ENCODE assay signal across 1 cellular context in genomic region chr2:45611020-45611737, GRCh38.
TF ChIP-seq lines count a peak whose summit lies in the region.

A gene with protein sequence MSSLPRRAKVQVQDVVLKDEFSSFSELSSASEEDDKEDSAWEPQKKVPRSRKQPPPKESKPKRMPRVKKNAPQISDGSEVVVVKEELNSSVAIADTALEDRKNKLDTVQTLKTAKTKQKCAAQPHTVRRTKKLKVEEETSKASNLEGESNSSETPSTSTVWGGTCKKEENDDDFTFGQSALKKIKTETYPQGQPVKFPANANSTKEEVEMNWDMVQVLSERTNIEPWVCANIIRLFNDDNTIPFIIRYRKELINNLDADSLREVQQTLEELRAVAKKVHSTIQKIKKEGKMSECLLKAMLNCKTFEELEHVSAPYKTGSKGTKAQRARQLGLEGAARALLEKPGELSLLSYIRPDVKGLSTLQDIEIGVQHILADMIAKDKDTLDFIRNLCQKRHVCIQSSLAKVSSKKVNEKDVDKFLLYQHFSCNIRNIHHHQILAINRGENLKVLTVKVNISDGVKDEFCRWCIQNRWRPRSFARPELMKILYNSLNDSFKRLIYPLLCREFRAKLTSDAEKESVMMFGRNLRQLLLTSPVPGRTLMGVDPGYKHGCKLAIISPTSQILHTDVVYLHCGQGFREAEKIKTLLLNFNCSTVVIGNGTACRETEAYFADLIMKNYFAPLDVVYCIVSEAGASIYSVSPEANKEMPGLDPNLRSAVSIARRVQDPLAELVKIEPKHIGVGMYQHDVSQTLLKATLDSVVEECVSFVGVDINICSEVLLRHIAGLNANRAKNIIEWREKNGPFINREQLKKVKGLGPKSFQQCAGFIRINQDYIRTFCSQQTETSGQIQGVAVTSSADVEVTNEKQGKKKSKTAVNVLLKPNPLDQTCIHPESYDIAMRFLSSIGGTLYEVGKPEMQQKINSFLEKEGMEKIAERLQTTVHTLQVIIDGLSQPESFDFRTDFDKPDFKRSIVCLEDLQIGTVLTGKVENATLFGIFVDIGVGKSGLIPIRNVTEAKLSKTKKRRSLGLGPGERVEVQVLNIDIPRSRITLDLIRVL (minus strand): TSS chr2:45611267. CDS start chr2:45605441, 5,826 bp downstream.

TF ChIP-seq in HepG2, 621 proteins besides CTCF, POLR2A, EP300 and RAD21 (continued from another document and continues in another):
- TF ChIP-seq ATF2 (CRISPR knock-in tag; IDR thresholded peaks at IDR 0.05): peak; percentile 55; the same call in 1 of the 2 replicates
- TF ChIP-seq, protein P1, sequence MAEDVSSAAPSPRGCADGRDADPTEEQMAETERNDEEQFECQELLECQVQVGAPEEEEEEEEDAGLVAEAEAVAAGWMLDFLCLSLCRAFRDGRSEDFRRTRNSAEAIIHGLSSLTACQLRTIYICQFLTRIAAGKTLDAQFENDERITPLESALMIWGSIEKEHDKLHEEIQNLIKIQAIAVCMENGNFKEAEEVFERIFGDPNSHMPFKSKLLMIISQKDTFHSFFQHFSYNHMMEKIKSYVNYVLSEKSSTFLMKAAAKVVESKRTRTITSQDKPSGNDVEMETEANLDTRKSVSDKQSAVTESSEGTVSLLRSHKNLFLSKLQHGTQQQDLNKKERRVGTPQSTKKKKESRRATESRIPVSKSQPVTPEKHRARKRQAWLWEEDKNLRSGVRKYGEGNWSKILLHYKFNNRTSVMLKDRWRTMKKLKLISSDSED (CRISPR knock-in tag; IDR thresholded peaks at IDR 0.05): no peak
- TF ChIP-seq ZNF7 (CRISPR knock-in tag; IDR thresholded peaks at IDR 0.05): no peak
- TF ChIP-seq DPF2 (CRISPR knock-in tag; IDR thresholded peaks at IDR 0.05; ENCODE audit: borderline replicate concordance, low read depth): no peak
- TF ChIP-seq NFATC3 (CRISPR knock-in tag; IDR thresholded peaks at IDR 0.05): 0 out of 2 replicates have a peak, but pooled peaks have one; percentile 35
- no peak for TF ChIP-seq ZFP90 (CRISPR knock-in tag; IDR thresholded peaks at IDR 0.05; ENCODE audit: borderline replicate concordance)
- TF ChIP-seq EZH2 (conservative IDR thresholded peaks at IDR 0.05; ENCODE audit: low read depth, low read length): no peak
- TF ChIP-seq ZNF468 (CRISPR knock-in tag; IDR thresholded peaks at IDR 0.05): no peak
- TF ChIP-seq ZNF124 (CRISPR knock-in tag; IDR thresholded peaks at IDR 0.05): no peak
- TF ChIP-seq GPN1 (CRISPR knock-in tag; IDR thresholded peaks at IDR 0.05; ENCODE audit: borderline replicate concordance): no peak
- no peak for TF ChIP-seq NCOR1 (IDR thresholded peaks at IDR 0.05; ENCODE audit: borderline replicate concordance, low read length)
- TF ChIP-seq, protein P2, sequence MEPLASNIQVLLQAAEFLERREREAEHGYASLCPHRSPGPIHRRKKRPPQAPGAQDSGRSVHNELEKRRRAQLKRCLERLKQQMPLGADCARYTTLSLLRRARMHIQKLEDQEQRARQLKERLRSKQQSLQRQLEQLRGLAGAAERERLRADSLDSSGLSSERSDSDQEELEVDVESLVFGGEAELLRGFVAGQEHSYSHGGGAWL (CRISPR knock-in tag; IDR thresholded peaks at IDR 0.05): peak; percentile 39; the same call in 1 of the 2 replicates
- peak; percentile 56; the same call in 1 of the 2 replicates for TF ChIP-seq MTERF4 (CRISPR knock-in tag; IDR thresholded peaks at IDR 0.05)
- 0 out of 2 replicates have a peak, but pooled peaks have one; percentile 37 for TF ChIP-seq U2AF2 (IDR thresholded peaks at IDR 0.05; ENCODE audit: low read depth, low read length)
- TF ChIP-seq CSRNP2 (CRISPR knock-in tag; conservative IDR thresholded peaks at IDR 0.05; ENCODE audit: low read depth): no peak
- TF ChIP-seq TCF7L2 (IDR thresholded peaks at IDR 0.05; ENCODE audit: low read depth, low read length): no peak
- TF ChIP-seq GABPB1 (CRISPR knock-in tag; IDR thresholded peaks at IDR 0.05): peak; percentile 97
- TF ChIP-seq ZNF205 (CRISPR knock-in tag; IDR thresholded peaks at IDR 0.05): no peak
- no peak for TF ChIP-seq ZNF225 (CRISPR knock-in tag; IDR thresholded peaks at IDR 0.05)
- TF ChIP-seq MLXIP (CRISPR knock-in tag; IDR thresholded peaks at IDR 0.05; ENCODE audit: borderline replicate concordance): no peak
- peak; percentile 33; the same call in 1 of the 2 replicates for TF ChIP-seq ISL2 (CRISPR knock-in tag; IDR thresholded peaks at IDR 0.05)
- TF ChIP-seq ZNF891 (CRISPR knock-in tag; IDR thresholded peaks at IDR 0.05): no peak
- TF ChIP-seq ZNF749 (CRISPR knock-in tag; IDR thresholded peaks at IDR 0.05; ENCODE audit: borderline replicate concordance): no peak
- no peak for TF ChIP-seq SP1 (IDR thresholded peaks at IDR 0.05)
- TF ChIP-seq SP1 (CRISPR knock-in tag; IDR thresholded peaks at IDR 0.05): peak; percentile 84
- TF ChIP-seq PBX2 (CRISPR knock-in tag; IDR thresholded peaks at IDR 0.05): no peak
- no peak for TF ChIP-seq ZBTB44 (CRISPR knock-in tag; IDR thresholded peaks at IDR 0.05)
- TF ChIP-seq PTBP1 (IDR thresholded peaks at IDR 0.05; ENCODE audit: low read depth, low read length, poor library complexity, severe bottlenecking): no peak
- TF ChIP-seq ZNF460 (CRISPR knock-in tag; IDR thresholded peaks at IDR 0.05; ENCODE audit: borderline replicate concordance): no peak
- no peak for TF ChIP-seq THYN1 (CRISPR knock-in tag; IDR thresholded peaks at IDR 0.05; ENCODE audit: borderline replicate concordance, low read depth)
- no peak for TF ChIP-seq ZNF3 (CRISPR knock-in tag; IDR thresholded peaks at IDR 0.05)
- no peak for TF ChIP-seq ZIK1 (CRISPR knock-in tag; IDR thresholded peaks at IDR 0.05; ENCODE audit: borderline replicate concordance, low read depth)
- TF ChIP-seq CEBPZ (IDR thresholded peaks at IDR 0.05; ENCODE audit: low read length): no peak
- TF ChIP-seq RXRA (CRISPR knock-in tag; IDR thresholded peaks at IDR 0.05): peak; percentile 43; the same call in 1 of the 2 replicates
- TF ChIP-seq ZSCAN5A (CRISPR knock-in tag; IDR thresholded peaks at IDR 0.05; ENCODE audit: borderline replicate concordance): no peak; the same call in 1 of the 2 replicates
- TF ChIP-seq RCOR2 (CRISPR knock-in tag; IDR thresholded peaks at IDR 0.05): no peak
- TF ChIP-seq MATR3 (CRISPR knock-in tag; IDR thresholded peaks at IDR 0.05): no peak
- TF ChIP-seq ZNF362 (CRISPR knock-in tag; IDR thresholded peaks at IDR 0.05; ENCODE audit: borderline replicate concordance): peak; percentile 11; the same call in 1 of the 2 replicates
